In the genomic region with DNA sequence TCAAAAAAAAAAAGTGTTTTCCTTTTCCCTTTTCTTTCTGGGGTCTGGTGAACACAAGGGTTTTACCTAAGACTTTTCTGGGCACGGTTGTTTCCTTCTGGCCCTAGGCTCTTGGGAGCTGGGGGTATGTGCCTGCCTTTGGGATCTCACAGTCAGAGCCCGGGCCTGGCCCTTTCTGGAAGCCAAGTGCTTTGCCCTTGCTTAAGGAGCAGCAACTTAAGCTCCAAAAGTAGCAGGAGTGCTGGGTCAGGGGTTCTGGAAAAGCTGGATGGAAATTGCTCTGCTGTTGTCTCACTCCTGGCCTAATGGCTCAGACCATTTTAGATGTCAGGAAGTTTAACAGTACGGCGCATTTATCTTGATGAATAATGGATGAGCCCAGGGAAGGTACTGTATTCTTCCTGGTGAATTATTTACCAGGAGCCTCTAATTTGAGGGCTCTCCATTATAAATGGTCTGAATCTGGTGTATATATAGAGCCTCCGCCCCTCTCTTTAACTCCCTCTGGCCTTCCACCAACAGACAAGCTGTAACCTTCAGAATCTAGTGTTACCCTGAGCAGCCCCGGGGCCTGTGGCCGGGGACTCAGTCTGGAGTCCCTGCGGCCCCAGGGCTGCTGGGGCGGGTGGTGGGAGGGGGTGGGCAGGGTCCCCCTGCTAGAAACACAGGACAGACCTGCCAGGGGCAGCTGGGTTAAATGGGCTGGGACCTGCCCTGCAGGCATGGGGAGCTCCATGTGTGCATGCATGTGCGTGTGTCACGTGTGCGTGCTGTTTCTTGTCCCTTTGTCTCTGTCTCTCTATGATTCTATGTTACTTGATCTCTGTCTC, we compare ENCODE assay signal across 1 cellular context.
TF ChIP-seq lines count a peak whose summit lies in the region.

No MANE protein-coding gene starts in this region.

TF ChIP-seq in HEK293, 187 proteins besides CTCF, POLR2A, EP300 and RAD21 (continued from another document):
- TF ChIP-seq ZNF24 (tag by site-specific recombination; IDR thresholded peaks at IDR 0.05): no peak
- TF ChIP-seq ZFHX2 (tag by site-specific recombination; conservative IDR thresholded peaks at IDR 0.05): peak; percentile 64
